Comparison of ENCODE assay signal across 24 cellular contexts in genomic region chr16:4280625-4281024, GRCh38. TPM values are rescaled to one million over a fixed set of nuclear protein-coding genes. Genes with fewer than 3 reads are reported as not detected.
"Had no signal": no experiment of that assay in that cellular context is flagged by ENCODE, and none has a peak within 500 bp of the region (broad histone marks: within the 10 kb centered on the region; RNA-seq: fewer than 3 reads in every experiment).

No MANE protein-coding gene starts in this region.

- H3K4me1 ChIP-seq: esophagus muscularis mucosa, foreskin keratinocyte, gastroesophageal sphincter, heart left ventricle, left lung, lower lobe of right lung had no signal

- DNase-seq: dermis blood vessel endothelial cell; dorsolateral prefrontal cortex; effector CD4-positive, alpha-beta T cell; effector memory CD4-positive, alpha-beta T cell; foreskin keratinocyte; heart left ventricle; hypothalamus; left cardiac atrium; left lung; left ventricle myocardium superior; lower lobe of right lung; mesenchymal stem cell; mucosa of descending colon had no signal

- H3K9me3 ChIP-seq: esophagus muscularis mucosa, gastroesophageal sphincter, left lung, lower lobe of right lung, mucosa of descending colon had no signal

- H3K36me3 ChIP-seq: esophagus muscularis mucosa, gastroesophageal sphincter, heart left ventricle, left lung, lower lobe of right lung had no signal

- H3K27me3 ChIP-seq: dorsolateral prefrontal cortex, foreskin keratinocyte, hepatocyte, left lung had no signal

- ATAC-seq: foreskin keratinocyte, gastroesophageal sphincter, heart left ventricle, left cardiac atrium, left lung, left ventricle myocardium superior, lower lobe of right lung, mucosa of descending colon had no signal

- H3K79me2 ChIP-seq: hepatocyte had no signal

- H2AFZ ChIP-seq: hepatocyte had no signal

- FAIRE-seq: colon, endothelial cell of umbilical vein, frontal cortex, islet of Langerhans, keratinocyte had no signal

- H3K27ac ChIP-seq: coronary artery, dorsolateral prefrontal cortex, esophagus muscularis mucosa, foreskin keratinocyte, gastroesophageal sphincter, heart left ventricle, hepatocyte, left lung, lower lobe of right lung had no signal

- H3K4me3 ChIP-seq: coronary artery, dorsolateral prefrontal cortex, esophagus muscularis mucosa, gastroesophageal sphincter, heart left ventricle, hepatocyte, left lung, lower lobe of right lung, mucosa of descending colon had no signal

- H3K4me2 ChIP-seq: hepatocyte had no signal

RNA-seq across cellular contexts. Expression of gene SRL, which starts 38.7 kb away (rescaled TPM):
- total RNA-seq: epithelial cell of proximal tubule, foreskin keratinocyte, kidney epithelial cell had no signal
- polyA plus RNA-seq: foreskin keratinocyte, hepatocyte, keratinocyte had no signal
